In the genomic region with DNA sequence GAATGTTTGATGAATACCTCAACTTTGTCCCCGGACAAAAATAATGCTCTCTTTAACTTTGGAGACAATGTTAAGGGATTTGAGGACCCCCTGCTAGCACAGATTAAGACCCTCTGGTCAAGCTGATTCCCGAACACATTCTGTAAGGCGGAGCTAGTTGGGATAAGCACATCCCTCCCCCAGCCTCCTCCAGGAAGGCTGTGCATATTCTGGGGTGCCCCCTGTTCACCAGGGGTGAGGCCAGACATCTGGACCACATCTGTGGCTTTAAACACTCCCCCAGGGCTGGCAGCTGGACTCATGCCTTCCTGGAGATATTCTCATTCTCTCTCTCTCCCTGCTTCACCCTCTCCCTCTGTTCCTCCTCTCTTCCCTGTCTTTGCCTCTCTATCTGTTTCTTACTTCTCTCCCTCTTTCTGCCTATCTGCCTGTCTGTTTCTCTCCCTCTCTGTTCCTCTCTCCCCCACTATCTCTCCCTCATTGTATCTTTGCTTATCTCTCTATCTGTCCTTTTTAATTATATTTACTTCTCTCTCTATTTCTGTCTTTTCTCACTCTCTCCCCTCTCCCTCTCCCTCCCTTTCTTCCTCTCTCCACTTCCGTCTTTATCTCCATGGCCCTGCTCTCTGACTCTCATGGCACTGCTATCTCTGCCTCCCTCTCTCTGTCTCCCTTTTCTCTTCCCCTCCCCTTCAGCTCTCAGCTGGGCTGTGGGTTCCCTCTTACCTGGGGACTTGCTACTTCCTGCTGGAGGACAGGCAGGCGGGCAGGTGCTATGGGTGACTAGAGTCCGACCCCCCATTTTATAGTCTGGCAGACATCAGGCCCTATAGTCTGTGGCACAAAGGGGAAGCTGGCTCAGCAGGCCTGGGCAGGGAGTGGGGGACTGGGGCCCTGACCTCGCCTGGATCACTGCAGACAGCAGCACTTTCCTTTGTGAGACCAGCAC, we compare ENCODE assay signal across 1 cellular context.
TF ChIP-seq lines count a peak whose summit lies in the region.

Gene CRYBB1, minus strand, starts transcription at position 777 of the 949 bp plus-strand sequence. CDS start 1,708 bp downstream, outside the sequence.

TF ChIP-seq in IMR-90, 13 proteins besides CTCF, POLR2A, EP300 and RAD21 (continued from another document):
- TF ChIP-seq ELK1 (IDR thresholded peaks at IDR 0.05; ENCODE audit: borderline replicate concordance, low read depth, low read length) (no peak), FOS (IDR thresholded peaks at IDR 0.05; ENCODE audit: low read depth, low read length) (no peak), RCOR1 (IDR thresholded peaks at IDR 0.05; ENCODE audit: insufficient replicate concordance, low read length) (no peak), MAZ (IDR thresholded peaks at IDR 0.05; ENCODE audit: borderline replicate concordance, low read depth, low read length) (no peak)
